Comparison of ENCODE assay signal across 29 cellular contexts in the genomic region with DNA sequence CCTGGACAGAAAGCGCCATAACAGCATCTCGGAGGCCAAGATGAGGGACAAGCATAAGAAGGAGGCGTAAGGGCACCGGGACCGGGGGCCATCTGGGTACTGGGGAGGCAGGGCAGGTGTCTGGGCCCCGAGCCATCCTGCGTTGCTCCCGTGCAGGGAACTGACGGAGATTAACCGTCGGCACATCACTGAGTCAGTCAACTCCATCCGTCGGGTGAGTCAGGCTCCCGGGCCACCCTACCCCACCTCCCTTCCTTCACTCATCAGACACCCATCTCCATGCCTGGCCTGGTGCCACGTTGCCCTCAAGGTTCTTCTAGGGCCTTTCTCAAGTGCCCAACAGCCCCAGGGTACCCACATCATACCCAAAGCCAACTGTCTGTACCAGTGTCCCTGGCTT. TPM values are rescaled to one million over a fixed set of nuclear protein-coding genes. Genes with fewer than 3 reads are reported as not detected.
DNase-seq lines count a peak whose midpoint lies in the region.
"Had no signal": no experiment of that assay in that cellular context is flagged by ENCODE, and none has a peak within 500 bp of the region (broad histone marks: within the 10 kb centered on the region; RNA-seq: fewer than 3 reads in every experiment).

No MANE protein-coding gene starts in this region.

- DNase-seq in LHCN-M2 (ENCODE audit: low read depth) (peak; percentile 43), amniotic epithelial cell (ENCODE audit: low read depth) (peak; percentile 48), iris pigment epithelial cell (ENCODE audit: low read depth) (peak; percentile 62), G401 (ENCODE audit: low spot score) (no peak), GDM1 (lab: John Stamatoyannopoulos, UW) (no peak), NCI-H82 treated with DMSO at 0.1 percent for 48 hours (lab: John Stamatoyannopoulos, UW; ENCODE audit: unreplicated experiment) (no peak), islet precursor cell (no peak)
- DNase-seq: activated naive CD4-positive, alpha-beta T cell treated with Interleukin-2 at 50 U/mL for 16 hours; activated T-cell treated with anti-CD3 and anti-CD28 coated beads, Interleukin-2, amount 50 U/mL, for 1 hour; anterior cingulate cortex; CD8-positive, alpha-beta memory T cell; central memory CD4-positive, alpha-beta T cell; foreskin fibroblast; HCEC 1CT; hypothalamus; kidney; NCI-H187 treated with DMSO at 0.1 percent for 48 hours; NCI-H774; nucleus accumbens; SJCRH30; stimulated activated CD4-positive, alpha-beta T cell treated with anti-CD3 and anti-CD28 coated beads, Interleukin-4, amount 100 ng/mL, for 24 hours; stimulated activated naive CD8-positive, alpha-beta T cell treated with anti-CD3 and anti-CD28 coated beads, Interleukin-15, amount 100 ng/mL, for 72 hours; T-cell; tibial artery had no signal

- peak overlapping the region; percentile 83 to 99 (median 96) for H3K4me2 ChIP-seq in BLaER1 treated with 17β-estradiol and CSF1 and Interleukin-3, amounts not matched to agents 10 nM and 100 nM
- H3K4me2 ChIP-seq: PC-9 had no signal

- peaks cover 28 to 59% (median 47%) of the 10 kb centered on the region in 11 experiments for H3K36me3 ChIP-seq in BLaER1 treated with 17β-estradiol and CSF1 and Interleukin-3, amounts not matched to agents 10 nM and 100 nM

- peaks cover 62 to 74% (median 70%) of the 10 kb centered on the region in 10 experiments for H3K4me1 ChIP-seq in BLaER1 treated with 17β-estradiol and CSF1 and Interleukin-3, amounts not matched to agents 10 nM and 100 nM
- H3K4me1 ChIP-seq: SJCRH30 had no signal

- in situ Hi-C loops in G401 (cut with HindIII; ENCODE audit: low sequenced_read_pairs) = no loop called here

- H3K27me3 ChIP-seq in BLaER1 treated with 17β-estradiol and CSF1 and Interleukin-3, amounts not matched to agents 10 nM and 100 nM = no peaks in the 10 kb centered on the region
- H3K27me3 ChIP-seq: SJCRH30, tibial artery had no signal

- H3K9me3 ChIP-seq in BLaER1 treated with 17β-estradiol and CSF1 and Interleukin-3, amounts not matched to agents 10 nM and 100 nM (replicated peaks in 1 of 11) = no peaks in the 10 kb centered on the region
- H3K9me3 ChIP-seq: SJCRH30, tibial artery had no signal

- H4K20me1 ChIP-seq in BLaER1 treated with 17β-estradiol and CSF1 and Interleukin-3, amounts not matched to agents 10 nM and 100 nM = peaks cover 0 to 45% (median 0%) of the 10 kb centered on the region in 11 experiments; a peak in 4 of 22 replicates

- H3K27ac ChIP-seq in BLaER1 treated with 17β-estradiol and CSF1 and Interleukin-3, amounts not matched to agents 10 nM and 100 nM = peak overlapping the region in 6 of 11 experiments; percentile 6 to 97 (median 55); a peak in 9 of 22 replicates
- H3K27ac ChIP-seq: PC-9, SJCRH30 had no signal

- peak overlapping the region in 8 of 11 experiments; percentile 26 to 92 (median 46); a peak in 11 of 22 replicates for H3K9ac ChIP-seq in BLaER1 treated with 17β-estradiol and CSF1 and Interleukin-3, amounts not matched to agents 10 nM and 100 nM

- peak overlapping the region in 3 of 10 experiments; percentile 48 to 58 (median 53); a peak in 4 of 20 replicates for H3K4me3 ChIP-seq in BLaER1 treated with 17β-estradiol and CSF1 and Interleukin-3, amounts not matched to agents 10 nM and 100 nM
- H3K4me3 ChIP-seq: lung, PC-9, SJCRH30, tibial artery had no signal

RNA-seq across cellular contexts. Expression of a gene that starts 15.0 kb away (rescaled TPM):
- total RNA-seq in LHCN-M2 (2014; rRNA removed) = 92.5 and 100 TPM in 2 replicates
- polyA plus RNA-seq in LHCN-M2 (2012) = 53.6 TPM
- total RNA-seq in G401 (2014; rRNA removed; shearing (Covaris generic)) = 59.3 and 62.7 TPM in 2 replicates

RNA-seq across cellular contexts. Expression of a gene that starts 18.1 kb away (rescaled TPM):
- 92.3 and 92.4 TPM in 2 replicates for total RNA-seq in LHCN-M2 (2014; rRNA removed)
- polyA plus RNA-seq in LHCN-M2 (2012) = 97.4 TPM
- 146 and 183 TPM in 2 replicates for total RNA-seq in G401 (2014; rRNA removed; shearing (Covaris generic))

RNA-seq across cellular contexts. Expression of a gene that starts 19.3 kb away (rescaled TPM):
- 24.9 and 26.8 TPM in 2 replicates for total RNA-seq in LHCN-M2 (2014; rRNA removed)
- 47.6 TPM for polyA plus RNA-seq in LHCN-M2 (2012)
- total RNA-seq in G401 (2014; rRNA removed; shearing (Covaris generic)) = 17.8 and 25.9 TPM in 2 replicates

RNA-seq across cellular contexts. Expression of a gene that starts 19.6 kb away (rescaled TPM):
- total RNA-seq in LHCN-M2 (2014; rRNA removed) = 696 and 750 TPM in 2 replicates
- 1,106 TPM for polyA plus RNA-seq in LHCN-M2 (2012)
- total RNA-seq in G401 (2014; rRNA removed; shearing (Covaris generic)) = 293 and 394 TPM in 2 replicates

RNA-seq across cellular contexts. Expression of a gene that starts 24.8 kb away (rescaled TPM):
- total RNA-seq in LHCN-M2 (2014; rRNA removed) = not detected in 2 replicates
- polyA plus RNA-seq in LHCN-M2 (2012) = not detected
- 0.14 TPM in 1 of 2 replicates, not detected in the other for total RNA-seq in G401 (2014; rRNA removed; shearing (Covaris generic))
- total RNA-seq: CD8-positive, alpha-beta memory T cell; dermis microvascular lymphatic vessel endothelial cell; kidney; lung; renal cortical epithelial cell; SJCRH30 had no signal
- polyA plus RNA-seq: CD8-positive, alpha-beta memory T cell had no signal

Comparison
In these comparisons a context has a peak if more than half of its experiments do, and no peak if none do; other contexts are left out.
1. DNase-seq: peak in LHCN-M2 (single experiment), amniotic epithelial cell (single experiment) and iris pigment epithelial cell (single experiment); none in G401 (single experiment), GDM1 (single experiment), NCI-H82 treated with DMSO at 0.1 percent for 48 hours (single experiment) and islet precursor cell (single experiment).